ENCODE assay signal across 15 cellular contexts in the genomic region with DNA sequence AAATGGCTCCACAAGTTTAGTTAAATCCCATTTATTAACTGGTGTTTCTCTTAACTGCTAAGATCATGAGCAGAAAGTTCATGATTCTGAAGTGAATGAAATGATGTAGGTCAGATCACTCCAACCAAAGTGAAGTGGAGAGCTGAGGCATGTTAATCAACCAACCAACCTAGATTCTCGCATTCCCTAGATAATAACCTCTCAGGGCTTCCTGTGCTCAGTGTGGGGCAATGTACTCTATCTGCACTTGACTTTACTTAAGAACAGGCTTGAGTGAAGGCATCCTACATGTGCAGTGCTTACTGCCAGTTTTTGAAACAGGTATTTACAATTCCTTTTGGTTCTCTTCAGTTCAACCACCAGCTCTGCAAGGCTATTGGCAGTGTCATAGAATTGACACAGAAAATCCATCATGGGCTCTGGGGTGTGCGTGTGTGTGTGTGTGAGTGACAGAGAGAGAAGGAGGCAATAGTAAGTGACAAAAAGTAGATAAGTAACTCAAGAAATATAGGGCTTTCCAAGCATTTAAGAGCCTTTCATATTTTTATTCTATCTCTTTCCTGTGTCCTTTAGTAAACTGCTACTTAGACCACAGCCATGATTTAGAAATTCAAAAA. TPM values are rescaled to one million over a fixed set of nuclear protein-coding genes. Genes with fewer than 3 reads are reported as not detected.
DNase-seq lines count a peak whose midpoint lies in the region; ATAC-seq and TF ChIP-seq lines count a peak whose summit lies in the region.
"Had no signal": no experiment of that assay in that cellular context is flagged by ENCODE, and none has a peak within 500 bp of the region (broad histone marks: within the 10 kb centered on the region; RNA-seq: fewer than 3 reads in every experiment).

No MANE protein-coding gene starts in this region.

- peak overlapping the region; percentile 44 for H3K4me2 ChIP-seq in OCI-LY3 (ENCODE audit: low read length)

- H3K9me3 ChIP-seq in OCI-LY3 (ENCODE audit: insufficient read depth, low read length): no peaks in the 10 kb centered on the region
- H3K9me3 ChIP-seq: neutrophil had no signal

- no peak for DNase-seq in activated CD4-positive, alpha-beta memory T cell treated with anti-CD3 and anti-CD28 coated beads for 36 hours
- DNase-seq in activated CD4-positive, alpha-beta memory T cell treated with anti-CD3 and anti-CD28 coated beads, Interleukin-2, amount 10 ng/mL, durations not matched to agents 7 days and 5 days: no peak
- no peak for DNase-seq in effector memory CD8-positive, alpha-beta T cell
- no peak for DNase-seq in stimulated activated naive CD8-positive, alpha-beta T cell treated with anti-CD3 and anti-CD28 coated beads, Interleukin-15, Interleukin-2, amounts not matched to agents 100 U/mL and 50 U/mL, for 24 hours
- no peak for DNase-seq in stimulated activated CD4-positive, alpha-beta T cell treated with anti-CD3 and anti-CD28 coated beads, Interleukin-2, amount 100 ng/mL, for 48 hours
- DNase-seq in stimulated activated naive CD4-positive, alpha-beta T cell (lab: John Stamatoyannopoulos, UW): no peak
- DNase-seq: activated CD8-positive, alpha-beta memory T cell treated with anti-CD3 and anti-CD28 coated beads, Interleukin-2, amount 50 U/mL, for 48 hours; head of caudate nucleus; NCI-H1092; small intestine; T-helper 9 cell; trophoblast cell had no signal

- POLR2A ChIA-PET in activated CD4-positive, alpha-beta memory T cell treated with anti-CD3 and anti-CD28 coated beads for 36 hours (lab: Charles Lee): interaction anchor here (1.1 to 1.6 kb wide), 2 partner anchors 27 to 29 kb away, joined by 3 to 7 read pairs; a partner anchor contains a TSS
- POLR2A ChIA-PET in activated CD4-positive, alpha-beta memory T cell treated with anti-CD3 and anti-CD28 coated beads, Interleukin-2, amount 10 ng/mL, durations not matched to agents 7 days and 5 days (lab: Charles Lee): no interaction called here

- TF ChIP-seq CTCF in OCI-LY3 (IDR thresholded peaks at IDR 0.05; ENCODE audit: low read depth, low read length): no peak

- no peaks in the 10 kb centered on the region for H3K36me3 ChIP-seq in OCI-LY3 (replicated peaks; ENCODE audit: low read depth, low read length)
- H3K36me3 ChIP-seq: neutrophil had no signal

- H3K9me3 Mint-ChIP-seq in activated CD4-positive, alpha-beta memory T cell treated with anti-CD3 and anti-CD28 coated beads for 36 hours: no peaks in the 10 kb centered on the region
- no peaks in the 10 kb centered on the region for H3K9me3 Mint-ChIP-seq in activated CD4-positive, alpha-beta memory T cell treated with anti-CD3 and anti-CD28 coated beads, Interleukin-2, amount 10 ng/mL, durations not matched to agents 7 days and 5 days
- no peaks in the 10 kb centered on the region for H3K9me3 Mint-ChIP-seq in effector memory CD8-positive, alpha-beta T cell

- intact Hi-C loops in activated CD4-positive, alpha-beta memory T cell treated with anti-CD3 and anti-CD28 coated beads for 36 hours (cut with micrococcal nuclease): no loop called here

- H2AFZ ChIP-seq in OCI-LY3 (ENCODE audit: low read depth, low read length): no peak overlapping the region

- H3K27me3 ChIP-seq in OCI-LY3 (ENCODE audit: low read depth, low read length): no peaks in the 10 kb centered on the region
- H3K27me3 ChIP-seq: neutrophil had no signal

- H3K9ac ChIP-seq in OCI-LY3 (ENCODE audit: low read length): no peak overlapping the region

- peaks cover 80% of the 10 kb centered on the region for H3K79me2 ChIP-seq in OCI-LY3 (ENCODE audit: low read length)

- H3K4me1 Mint-ChIP-seq in activated CD4-positive, alpha-beta memory T cell treated with anti-CD3 and anti-CD28 coated beads for 36 hours (ENCODE audit: low read depth): peaks cover 81% of the 10 kb centered on the region
- H3K4me1 Mint-ChIP-seq in activated CD4-positive, alpha-beta memory T cell treated with anti-CD3 and anti-CD28 coated beads, Interleukin-2, amount 10 ng/mL, durations not matched to agents 7 days and 5 days: peaks cover 47% of the 10 kb centered on the region
- peaks cover 30 to 68% of the 10 kb centered on the region in 2 donors for H3K4me1 Mint-ChIP-seq in effector memory CD8-positive, alpha-beta T cell (ENCODE audit: low read depth in 2 of 2)

- H3K27ac Mint-ChIP-seq in activated CD4-positive, alpha-beta memory T cell treated with anti-CD3 and anti-CD28 coated beads for 36 hours: peak overlapping the region; percentile 64
- no peak overlapping the region for H3K27ac Mint-ChIP-seq in activated CD4-positive, alpha-beta memory T cell treated with anti-CD3 and anti-CD28 coated beads, Interleukin-2, amount 10 ng/mL, durations not matched to agents 7 days and 5 days
- peak overlapping the region; percentile 33 to 90 for H3K27ac Mint-ChIP-seq in effector memory CD8-positive, alpha-beta T cell

- H3K4me3 Mint-ChIP-seq in activated CD4-positive, alpha-beta memory T cell treated with anti-CD3 and anti-CD28 coated beads for 36 hours: no peak overlapping the region
- no peak overlapping the region for H3K4me3 Mint-ChIP-seq in activated CD4-positive, alpha-beta memory T cell treated with anti-CD3 and anti-CD28 coated beads, Interleukin-2, amount 10 ng/mL, durations not matched to agents 7 days and 5 days
- no peak overlapping the region for H3K4me3 Mint-ChIP-seq in effector memory CD8-positive, alpha-beta T cell

- H4K20me1 ChIP-seq in OCI-LY3 (ENCODE audit: insufficient read depth, low read length): peaks cover 11% of the 10 kb centered on the region

- H3K36me3 Mint-ChIP-seq in activated CD4-positive, alpha-beta memory T cell treated with anti-CD3 and anti-CD28 coated beads for 36 hours: no peaks in the 10 kb centered on the region
- H3K36me3 Mint-ChIP-seq in activated CD4-positive, alpha-beta memory T cell treated with anti-CD3 and anti-CD28 coated beads, Interleukin-2, amount 10 ng/mL, durations not matched to agents 7 days and 5 days (ENCODE audit: low read depth): peaks cover 15% of the 10 kb centered on the region
- peaks cover 6% of the 10 kb centered on the region for H3K36me3 Mint-ChIP-seq in effector memory CD8-positive, alpha-beta T cell (ENCODE audit: insufficient read depth)

- H3K27ac ChIP-seq in OCI-LY3 (ENCODE audit: low read length): no peak overlapping the region
- H3K27ac ChIP-seq: neutrophil had no signal

- no peak overlapping the region for H3K4me3 ChIP-seq in OCI-LY3 (ENCODE audit: low read length)

- CTCF ChIA-PET in activated CD4-positive, alpha-beta memory T cell treated with anti-CD3 and anti-CD28 coated beads for 36 hours (lab: Charles Lee): no interaction called here
- CTCF ChIA-PET in activated CD4-positive, alpha-beta memory T cell treated with anti-CD3 and anti-CD28 coated beads, Interleukin-2, amount 10 ng/mL, durations not matched to agents 7 days and 5 days (lab: Charles Lee): interaction anchor here (0.7 kb wide), 1 partner anchor 30 kb away, joined by 5 read pairs; no protein-coding TSS in a partner anchor

- no peak for ATAC-seq in effector memory CD8-positive, alpha-beta T cell (replicated peaks)
- peak; percentile 42 for ATAC-seq in stimulated activated naive CD8-positive, alpha-beta T cell treated with anti-CD3 and anti-CD28 coated beads, Interleukin-15, Interleukin-2, amounts not matched to agents 100 U/mL and 50 U/mL, for 24 hours
- no peak for ATAC-seq in GM21619 (IDR thresholded peaks at IDR 0.05; ENCODE audit: unreplicated experiment)

- peaks cover 70% of the 10 kb centered on the region for H3K4me1 ChIP-seq in OCI-LY3 (ENCODE audit: low read length)

- no peaks in the 10 kb centered on the region for H3K27me3 Mint-ChIP-seq in activated CD4-positive, alpha-beta memory T cell treated with anti-CD3 and anti-CD28 coated beads for 36 hours
- no peaks in the 10 kb centered on the region for H3K27me3 Mint-ChIP-seq in activated CD4-positive, alpha-beta memory T cell treated with anti-CD3 and anti-CD28 coated beads, Interleukin-2, amount 10 ng/mL, durations not matched to agents 7 days and 5 days
- H3K27me3 Mint-ChIP-seq in effector memory CD8-positive, alpha-beta T cell: no peaks in the 10 kb centered on the region

RNA-seq across cellular contexts. Expression of a gene that starts 28.7 kb away (rescaled TPM):
- total RNA-seq in activated CD4-positive, alpha-beta memory T cell treated with anti-CD3 and anti-CD28 coated beads for 36 hours: 100 to 1,000 TPM; 134 to 139 TPM
- total RNA-seq in activated CD4-positive, alpha-beta memory T cell treated with anti-CD3 and anti-CD28 coated beads, Interleukin-2, amount 10 ng/mL, durations not matched to agents 7 days and 5 days: 100 to 1,000 TPM; 223 to 239 TPM
